9 cellular contexts compared by ENCODE assay signal in genomic region chr9:136411358-136411757, GRCh38. TPM values are rescaled to one million over a fixed set of nuclear protein-coding genes. Genes with fewer than 3 reads are reported as not detected.
A peak's percentile ranks its signal among the peaks of the same experiment; 100 is the strongest.
DNase-seq lines count a peak whose midpoint lies in the region; ATAC-seq, FAIRE-seq and TF ChIP-seq lines count a peak whose summit lies in the region.
"Had no signal": no experiment of that assay in that cellular context is flagged by ENCODE, and none has a peak within 500 bp of the region (broad histone marks: within the 10 kb centered on the region; RNA-seq: fewer than 3 reads in every experiment).

No MANE protein-coding gene starts in this region.

- H3K27ac ChIP-seq in heart right ventricle (peak overlapping the region in 3 of 10 donors; percentile 89 to 93 (median 91)), breast epithelium (no peak overlapping the region), uterus (no peak overlapping the region)

- WGBS in heart right ventricle, 2 donors = 33 to 39% methylated on average over 4 of the region's 4 CpGs

- intact Hi-C loops in heart right ventricle (cut with DNase I) = no loop called here
- intact Hi-C loops in left cardiac atrium (cut with DNase I) = no loop called here
- intact Hi-C loops in breast epithelium (cut with DNase I; ENCODE audit: low total_unique reads) = no loop called here
- intact Hi-C loops in uterus (cut with DNase I; ENCODE audit: low total_unique reads) = no loop called here

- no peak for TF ChIP-seq CTCF in heart right ventricle (IDR thresholded peaks at IDR 0.05)
- no peak for TF ChIP-seq CTCF in breast epithelium (IDR thresholded peaks at IDR 0.05)
- no peak for TF ChIP-seq CTCF in uterus (IDR thresholded peaks at IDR 0.05)

- DNase-seq in heart right ventricle (no peak), left cardiac atrium (no peak), breast epithelium (ENCODE audit: low spot score in 2 of 2) (no peak), uterus (no peak), H4 (ENCODE audit: low spot score) (no peak), GM12892 (ENCODE audit: insufficient read length) (no peak)
- DNase-seq: caudate nucleus had no signal

- TF ChIP-seq POLR2A in breast epithelium (IDR thresholded peaks at IDR 0.05) (no peak), uterus (IDR thresholded peaks at IDR 0.05) (no peak), GM12892 (IDR thresholded peaks at IDR 0.05; ENCODE audit: low read depth, low read length) (no peak)

- H3K4me1 ChIP-seq in heart right ventricle (peaks cover 8 to 36% (median 25%) of the 10 kb centered on the region in 9 donors), breast epithelium (peaks cover 0 to 23% of the 10 kb centered on the region in 2 donors), mononuclear cell (ENCODE audit: insufficient read depth, low read length) (peaks cover 27% of the 10 kb centered on the region), uterus (peaks cover 0 to 8% of the 10 kb centered on the region in 2 donors)

- H3K27me3 ChIP-seq in heart right ventricle (no peaks in the 10 kb centered on the region), breast epithelium (no peaks in the 10 kb centered on the region), mononuclear cell (ENCODE audit: insufficient read depth, low read length) (no peaks in the 10 kb centered on the region), uterus (no peaks in the 10 kb centered on the region)

- peak overlapping the region; percentile 62 to 100 (median 96) for H3K4me3 ChIP-seq in heart right ventricle
- H3K4me3 ChIP-seq in breast epithelium = peak overlapping the region; percentile 92 to 100 (median 94)
- H3K4me3 ChIP-seq in mononuclear cell (ENCODE audit: low read length) = peak overlapping the region; percentile 84
- peak overlapping the region; percentile 70 to 94 for H3K4me3 ChIP-seq in uterus

- H3K9me3 ChIP-seq in heart right ventricle (no peaks in the 10 kb centered on the region), breast epithelium (no peaks in the 10 kb centered on the region), mononuclear cell (ENCODE audit: low read depth, low read length) (no peaks in the 10 kb centered on the region), uterus (no peaks in the 10 kb centered on the region)

- H3K36me3 ChIP-seq in heart right ventricle (peaks cover 0 to 62% (median 26%) of the 10 kb centered on the region in 9 donors), breast epithelium (no peaks in the 10 kb centered on the region), uterus (no peaks in the 10 kb centered on the region)

- no peak for FAIRE-seq in GM12892 (lab: Jason Lieb, UNC)

- ATAC-seq in heart right ventricle = no peak
- no peak for ATAC-seq in left cardiac atrium
- no peak for ATAC-seq in HG03095 (IDR thresholded peaks at IDR 0.05; ENCODE audit: unreplicated experiment)

RNA-seq across cellular contexts. Expression of gene PMPCA, which starts 0.9 kb away (rescaled TPM):
- total RNA-seq in heart right ventricle (10 to 100 TPM; 59.3 to 85.2 (median 75.4) TPM), left cardiac atrium (10 to 100 TPM; 49.4 to 66.1 TPM), breast epithelium (10 to 100 TPM; 31.4 to 37.0 (median 35.1) TPM), mononuclear cell (36.6 TPM), uterus (10 to 100 TPM in 3 of 4 donors, under 1 TPM in 1; 0.77 to 39.0 (median 29.5) TPM)
- 10 to 100 TPM; 63.5 to 77.2 TPM for polyA plus RNA-seq in heart right ventricle
- total RNA-seq in H4 (2014; rRNA removed; shearing (Covaris generic)) = 44.4 and 64.2 TPM in 2 replicates
- polyA plus RNA-seq in GM12892 (2012; ENCODE audit: missing spikeins) = 67.6 TPM

RNA-seq across cellular contexts. Expression of gene ENTR1, which starts 0.9 kb away (rescaled TPM):
- total RNA-seq in heart right ventricle (10 to 100 TPM; 11.5 to 26.9 (median 14.9) TPM), left cardiac atrium (10 to 100 TPM; 18.1 to 26.6 TPM), breast epithelium (10 to 100 TPM; 23.7 to 54.4 (median 36.0) TPM), mononuclear cell (16.2 TPM), uterus (10 to 100 TPM; 19.5 to 44.0 (median 21.2) TPM)
- 10 to 100 TPM; 21.4 to 23.7 TPM for polyA plus RNA-seq in heart right ventricle
- total RNA-seq in H4 (2014; rRNA removed; shearing (Covaris generic)) = 36.5 and 51.3 TPM in 2 replicates
- 39.6 TPM for polyA plus RNA-seq in GM12892 (2012; ENCODE audit: missing spikeins)

RNA-seq across cellular contexts. Expression of gene SNAPC4, which starts 11.4 kb away (rescaled TPM):
- total RNA-seq in heart right ventricle = 1 to 10 TPM; 3.4 to 6.1 (median 4.7) TPM
- 1 to 10 TPM; 3.0 to 8.3 TPM for polyA plus RNA-seq in heart right ventricle
- 1 to 10 TPM; 3.4 to 3.8 TPM for total RNA-seq in left cardiac atrium
- total RNA-seq in breast epithelium = 1 to 10 TPM; 4.6 to 7.5 (median 6.7) TPM
- total RNA-seq in mononuclear cell = 3.5 TPM
- 10 to 100 TPM in 2 of 4 donors, 1 to 10 TPM in 1, under 1 TPM in 1; 0.51 to 12.5 (median 7.7) TPM for total RNA-seq in uterus
- total RNA-seq in H4 (2014; rRNA removed; shearing (Covaris generic)) = 2.8 and 5.6 TPM in 2 replicates
- polyA plus RNA-seq in GM12892 (2012; ENCODE audit: missing spikeins) = 7.4 TPM

RNA-seq across cellular contexts. Expression of gene INPP5E, which starts 28.3 kb away (rescaled TPM):
- total RNA-seq in heart right ventricle = 10 to 100 TPM in 3 of 10 donors, 1 to 10 TPM in 7; 7.4 to 12.5 (median 9.3) TPM
- 10 to 100 TPM in 1 of 2 donors, 1 to 10 TPM in 1; 6.6 to 16.8 TPM for polyA plus RNA-seq in heart right ventricle
- total RNA-seq in left cardiac atrium = 10 to 100 TPM in 1 of 2 donors, 1 to 10 TPM in 1; 9.5 to 10.1 TPM
- 1 to 10 TPM; 6.2 to 8.5 (median 8.2) TPM for total RNA-seq in breast epithelium
- total RNA-seq in mononuclear cell = 5.5 TPM
- 10 to 100 TPM in 2 of 4 donors, 1 to 10 TPM in 2; 6.7 to 19.7 (median 11.2) TPM for total RNA-seq in uterus
- total RNA-seq in H4 (2014; rRNA removed; shearing (Covaris generic)) = 2.4 and 3.9 TPM in 2 replicates
- polyA plus RNA-seq in GM12892 (2012; ENCODE audit: missing spikeins) = 5.4 TPM

RNA-seq across cellular contexts. Expression of gene CARD9, which starts 37.9 kb away (rescaled TPM):
- 1 to 10 TPM in 5 of 10 donors, under 1 TPM in 4, not detected in 1; 0.21 to 2.0 (median 1.1) TPM for total RNA-seq in heart right ventricle
- polyA plus RNA-seq in heart right ventricle = 1 to 10 TPM; 1.3 to 1.6 TPM
- 1 to 10 TPM in 1 of 2 donors, under 1 TPM in 1; 0.86 to 2.4 TPM for total RNA-seq in left cardiac atrium
- 1 to 10 TPM; 3.0 to 7.6 (median 3.3) TPM for total RNA-seq in breast epithelium
- 8.5 TPM for total RNA-seq in mononuclear cell
- 10 to 100 TPM in 1 of 4 donors, 1 to 10 TPM in 2, under 1 TPM in 1; under 0.01 to 10.6 (median 2.5) TPM for total RNA-seq in uterus
- total RNA-seq in H4 (2014; rRNA removed; shearing (Covaris generic)) = 0.17 and 0.18 TPM in 2 replicates
- polyA plus RNA-seq in GM12892 (2012; ENCODE audit: missing spikeins) = 2.7 TPM
